Comparison of ENCODE assay signal across 8 cellular contexts in genomic region chr12:38771871-38772270, GRCh38.
DNase-seq lines count a peak whose midpoint lies in the region; ATAC-seq and TF ChIP-seq lines count a peak whose summit lies in the region.

No MANE protein-coding gene starts in this region.

- H3K9me3 Mint-ChIP-seq in activated CD4-positive, alpha-beta T cell treated with anti-CD3 and anti-CD28 coated beads for 36 hours (ENCODE audit: low read depth) = no peaks in the 10 kb centered on the region
- no peaks in the 10 kb centered on the region for H3K9me3 Mint-ChIP-seq in activated naive CD4-positive, alpha-beta T cell treated with anti-CD3 and anti-CD28 coated beads for 36 hours
- no peaks in the 10 kb centered on the region for H3K9me3 Mint-ChIP-seq in stimulated activated effector memory CD8-positive, alpha-beta T cell treated with anti-CD3 and anti-CD28 coated beads, Interleukin-12 subunit alpha, Interleukin-12 subunit beta, amount 100 ng/mL, for 72 hours
- no peaks in the 10 kb centered on the region for H3K9me3 Mint-ChIP-seq in Caco-2 (ENCODE audit: unreplicated experiment)

- DNase-seq in activated CD4-positive, alpha-beta T cell treated with anti-CD3 and anti-CD28 coated beads for 36 hours = peak; percentile 52
- DNase-seq in activated CD4-positive, alpha-beta T cell treated with anti-CD3 and anti-CD28 coated beads, Interleukin-2, amount 50 U/mL, for 4 hours = no peak
- peak; percentile 34 for DNase-seq in activated naive CD4-positive, alpha-beta T cell treated with anti-CD3 and anti-CD28 coated beads for 36 hours
- DNase-seq in stimulated activated effector memory CD8-positive, alpha-beta T cell treated with anti-CD3 and anti-CD28 coated beads, Interleukin-12 subunit alpha, Interleukin-12 subunit beta, amount 100 ng/mL, for 72 hours (ENCODE audit: low spot score in 2 of 2) = no peak
- DNase-seq in DMS153 treated with DMSO at 0.1 percent for 48 hours (lab: John Stamatoyannopoulos, UW; ENCODE audit: unreplicated experiment) = no peak
- no peak for DNase-seq in Caco-2

- H3K27me3 Mint-ChIP-seq in activated CD4-positive, alpha-beta T cell treated with anti-CD3 and anti-CD28 coated beads for 36 hours = no peaks in the 10 kb centered on the region
- H3K27me3 Mint-ChIP-seq in activated naive CD4-positive, alpha-beta T cell treated with anti-CD3 and anti-CD28 coated beads for 36 hours (ENCODE audit: low read depth) = no peaks in the 10 kb centered on the region
- H3K27me3 Mint-ChIP-seq in Caco-2 (ENCODE audit: insufficient read depth, unreplicated experiment) = no peaks in the 10 kb centered on the region

- TF ChIP-seq CTCF in Caco-2 (IDR thresholded peaks at IDR 0.05; ENCODE audit: insufficient read depth in 1 of 2, low read depth in 1 of 2, low read length in 1 of 2, severe bottlenecking in 1 of 2, unreplicated experiment in 1 of 2) = no peak

- no peak overlapping the region for H3K4me3 ChIP-seq in Caco-2 (ENCODE audit: low read depth, low read length)

- ATAC-seq in activated CD4-positive, alpha-beta T cell treated with anti-CD3 and anti-CD28 coated beads for 36 hours = peak; percentile 85
- ATAC-seq in HG03060 (IDR thresholded peaks at IDR 0.05; ENCODE audit: low read depth, unreplicated experiment) (peak; percentile 49), SK-N-SH treated with all-trans-retinoic acid at 6 μM for 48 hours (no peak)
- peak; percentile 83 for ATAC-seq in stimulated activated effector memory CD8-positive, alpha-beta T cell treated with anti-CD3 and anti-CD28 coated beads, Interleukin-12 subunit alpha, Interleukin-12 subunit beta, amount 100 ng/mL, for 72 hours

- H3K27ac Mint-ChIP-seq in activated CD4-positive, alpha-beta T cell treated with anti-CD3 and anti-CD28 coated beads for 36 hours = no peak overlapping the region
- H3K27ac Mint-ChIP-seq in activated naive CD4-positive, alpha-beta T cell treated with anti-CD3 and anti-CD28 coated beads for 36 hours = no peak overlapping the region
- H3K27ac Mint-ChIP-seq in stimulated activated effector memory CD8-positive, alpha-beta T cell treated with anti-CD3 and anti-CD28 coated beads, Interleukin-12 subunit alpha, Interleukin-12 subunit beta, amount 100 ng/mL, for 72 hours = no peak overlapping the region
- H3K27ac Mint-ChIP-seq in Caco-2 (ENCODE audit: unreplicated experiment) = no peak overlapping the region

- H3K4me3 Mint-ChIP-seq in activated CD4-positive, alpha-beta T cell treated with anti-CD3 and anti-CD28 coated beads for 36 hours = no peak overlapping the region
- no peak overlapping the region for H3K4me3 Mint-ChIP-seq in activated naive CD4-positive, alpha-beta T cell treated with anti-CD3 and anti-CD28 coated beads for 36 hours
- H3K4me3 Mint-ChIP-seq in stimulated activated effector memory CD8-positive, alpha-beta T cell treated with anti-CD3 and anti-CD28 coated beads, Interleukin-12 subunit alpha, Interleukin-12 subunit beta, amount 100 ng/mL, for 72 hours = no peak overlapping the region
- no peak overlapping the region for H3K4me3 Mint-ChIP-seq in Caco-2 (ENCODE audit: unreplicated experiment)

- H3K27me3 ChIP-seq in Caco-2 (replicated peaks; ENCODE audit: control insufficient read depth, insufficient read depth, low read length) = no peaks in the 10 kb centered on the region

- no peaks in the 10 kb centered on the region for H3K36me3 ChIP-seq in Caco-2 (ENCODE audit: control insufficient read depth, insufficient read depth, low read length)

- H3K9me3 ChIP-seq in Caco-2 = no peaks in the 10 kb centered on the region

- POLR2A ChIA-PET in activated CD4-positive, alpha-beta T cell treated with anti-CD3 and anti-CD28 coated beads for 36 hours (lab: Charles Lee) = interaction anchor here (1.0 kb wide), 1 partner anchor 134 kb away, joined by 4 read pairs; the partner anchor contains the start of gene CPNE8
- POLR2A ChIA-PET in Caco-2 (lab: Charles Lee) = no interaction called here

- H3K4me1 ChIP-seq in Caco-2 = no peaks in the 10 kb centered on the region

- H3K36me3 Mint-ChIP-seq in activated CD4-positive, alpha-beta T cell treated with anti-CD3 and anti-CD28 coated beads for 36 hours (ENCODE audit: low read depth) = no peaks in the 10 kb centered on the region
- H3K36me3 Mint-ChIP-seq in activated naive CD4-positive, alpha-beta T cell treated with anti-CD3 and anti-CD28 coated beads for 36 hours (ENCODE audit: low read depth) = no peaks in the 10 kb centered on the region
- no peaks in the 10 kb centered on the region for H3K36me3 Mint-ChIP-seq in stimulated activated effector memory CD8-positive, alpha-beta T cell treated with anti-CD3 and anti-CD28 coated beads, Interleukin-12 subunit alpha, Interleukin-12 subunit beta, amount 100 ng/mL, for 72 hours
- H3K36me3 Mint-ChIP-seq in Caco-2 (ENCODE audit: insufficient read depth, unreplicated experiment) = no peaks in the 10 kb centered on the region

- intact Hi-C loops in activated CD4-positive, alpha-beta T cell treated with anti-CD3 and anti-CD28 coated beads for 36 hours (cut with DNase I, micrococcal nuclease) = loop anchor here in 1 of 2 experiments (10.0 kb wide), 1 partner anchor 133 kb away; the partner anchor contains the start of gene CPNE8
- intact Hi-C loops in activated naive CD4-positive, alpha-beta T cell treated with anti-CD3 and anti-CD28 coated beads for 36 hours (cut with micrococcal nuclease) = loop anchor here (2.0 to 10.0 kb wide), 2 partner anchors 133 to 853 kb away; partner anchors contain the start of gene CPNE8
- intact Hi-C loops in Caco-2 (cut with micrococcal nuclease; ENCODE audit: unreplicated experiment) = loop anchor here (10.0 kb wide), 1 partner anchor 63 kb away; no protein-coding TSS in a partner anchor

- no TSS peak for BruUV-seq in Caco-2 (replicated peaks; lab: Mats Ljungman, UMichigan)

- H3K4me1 Mint-ChIP-seq in activated CD4-positive, alpha-beta T cell treated with anti-CD3 and anti-CD28 coated beads for 36 hours = peaks cover 13% of the 10 kb centered on the region
- H3K4me1 Mint-ChIP-seq in activated naive CD4-positive, alpha-beta T cell treated with anti-CD3 and anti-CD28 coated beads for 36 hours (ENCODE audit: low read depth) = peaks cover 6% of the 10 kb centered on the region
- no peaks in the 10 kb centered on the region for H3K4me1 Mint-ChIP-seq in stimulated activated effector memory CD8-positive, alpha-beta T cell treated with anti-CD3 and anti-CD28 coated beads, Interleukin-12 subunit alpha, Interleukin-12 subunit beta, amount 100 ng/mL, for 72 hours
- H3K4me1 Mint-ChIP-seq in Caco-2 (ENCODE audit: low read depth, unreplicated experiment) = no peaks in the 10 kb centered on the region

- CTCF ChIA-PET in activated CD4-positive, alpha-beta T cell treated with anti-CD3 and anti-CD28 coated beads for 36 hours (lab: Charles Lee) = interaction anchor here (0.6 kb wide), 1 partner anchor 12 kb away, joined by 4 read pairs; no protein-coding TSS in a partner anchor
- CTCF ChIA-PET in activated naive CD4-positive, alpha-beta T cell treated with anti-CD3 and anti-CD28 coated beads for 36 hours (lab: Charles Lee) = interaction anchor here (0.6 to 0.7 kb wide), 2 partner anchors 16 to 138 kb away, joined by 3 read pairs; no protein-coding TSS in a partner anchor
- CTCF ChIA-PET in Caco-2 (lab: Charles Lee) = no interaction called here

TF ChIP-seq in SK-N-SH treated with all-trans-retinoic acid at 6 μM for 48 hours, 23 proteins besides CTCF, POLR2A, EP300 and RAD21:
- TF ChIP-seq, protein P1, sequence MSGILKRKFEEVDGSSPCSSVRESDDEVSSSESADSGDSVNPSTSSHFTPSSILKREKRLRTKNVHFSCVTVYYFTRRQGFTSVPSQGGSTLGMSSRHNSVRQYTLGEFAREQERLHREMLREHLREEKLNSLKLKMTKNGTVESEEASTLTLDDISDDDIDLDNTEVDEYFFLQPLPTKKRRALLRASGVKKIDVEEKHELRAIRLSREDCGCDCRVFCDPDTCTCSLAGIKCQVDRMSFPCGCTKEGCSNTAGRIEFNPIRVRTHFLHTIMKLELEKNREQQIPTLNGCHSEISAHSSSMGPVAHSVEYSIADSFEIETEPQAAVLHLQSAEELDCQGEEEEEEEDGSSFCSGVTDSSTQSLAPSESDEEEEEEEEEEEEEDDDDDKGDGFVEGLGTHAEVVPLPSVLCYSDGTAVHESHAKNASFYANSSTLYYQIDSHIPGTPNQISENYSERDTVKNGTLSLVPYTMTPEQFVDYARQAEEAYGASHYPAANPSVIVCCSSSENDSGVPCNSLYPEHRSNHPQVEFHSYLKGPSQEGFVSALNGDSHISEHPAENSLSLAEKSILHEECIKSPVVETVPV (CRISPR knock-in tag; IDR thresholded peaks at IDR 0.05) = no peak
- TF ChIP-seq TOX (CRISPR knock-in tag; IDR thresholded peaks at IDR 0.05; ENCODE audit: borderline replicate concordance) = no peak

Comparison
In these comparisons a context has a peak if more than half of its experiments do, and no peak if none do; other contexts are left out.
1. DNase-seq: peak in activated CD4-positive, alpha-beta T cell treated with anti-CD3 and anti-CD28 coated beads for 36 hours (single experiment) and activated naive CD4-positive, alpha-beta T cell treated with anti-CD3 and anti-CD28 coated beads for 36 hours (single experiment); none in activated CD4-positive, alpha-beta T cell treated with anti-CD3 and anti-CD28 coated beads, Interleukin-2, amount 50 U/mL, for 4 hours (0 of 2), stimulated activated effector memory CD8-positive, alpha-beta T cell treated with anti-CD3 and anti-CD28 coated beads, Interleukin-12 subunit alpha, Interleukin-12 subunit beta, amount 100 ng/mL, for 72 hours (0 of 2), DMS153 treated with DMSO at 0.1 percent for 48 hours (single experiment) and Caco-2 (0 of 2).